8 cellular contexts compared by ENCODE assay signal in genomic region chr3:131361066-131361463, GRCh38. TPM values are rescaled to one million over a fixed set of nuclear protein-coding genes. Genes with fewer than 3 reads are reported as not detected.
DNase-seq lines count a peak whose midpoint lies in the region; ATAC-seq, FAIRE-seq and TF ChIP-seq lines count a peak whose summit lies in the region.
"Not testable (repeated sequence)": the region's sequence is repeated elsewhere in the genome, so short reads cannot be mapped to it uniquely, and the experiment has no call there.

No MANE protein-coding gene starts in this region.

- CTCF ChIA-PET in HCT116 (lab: Charles Lee); naive thymus-derived CD4-positive, alpha-beta T cell (lab: Charles Lee): not testable (repeated sequence)

- H3K9me2 ChIP-seq in HCT116 (ENCODE audit: insufficient read depth) = not testable (repeated sequence)

- H3K27me3 ChIP-seq in HCT116 (ENCODE audit: insufficient read depth, low read length); ectodermal cell (ENCODE audit: control insufficient read depth, insufficient read depth, low read length, poor library complexity, severe bottlenecking); naive thymus-derived CD4-positive, alpha-beta T cell (ENCODE audit: control insufficient read depth in 2 of 2, insufficient read depth in 2 of 2, low read length in 2 of 2); small intestine (ENCODE audit: control insufficient read depth in 2 of 2, insufficient read depth in 2 of 2, low read length in 2 of 2); aorta (ENCODE audit: control insufficient read depth in 1 of 2, insufficient read depth in 2 of 2, low read length in 1 of 2): not testable (repeated sequence)

- H3K79me2 ChIP-seq in HCT116 (ENCODE audit: insufficient read depth, low read length) = peaks cover 17% of the 10 kb centered on the region

- H3K4me1 ChIP-seq in HCT116 (ENCODE audit: control insufficient read depth in 1 of 2, insufficient read depth in 2 of 2, low read length in 2 of 2) = peaks cover 5 to 20% of the 10 kb centered on the region in 2 experiments; a peak in 2 of 4 replicates
- not testable (repeated sequence) for H3K4me1 ChIP-seq in ectodermal cell (ENCODE audit: control insufficient read depth, insufficient read depth, low read length); naive thymus-derived CD4-positive, alpha-beta T cell (ENCODE audit: control insufficient read depth in 2 of 2, insufficient read depth in 2 of 2, low read length in 2 of 2); small intestine (ENCODE audit: control insufficient read depth in 2 of 2, insufficient read depth in 1 of 2, low read depth in 1 of 2, low read length in 1 of 2); aorta (ENCODE audit: control insufficient read depth in 1 of 2, insufficient read depth in 2 of 2, low read length in 2 of 2)

- WGBS in ectodermal cell, 2 experiments = 87 to 90% methylated on average over 7 of the region's 7 CpGs
- 74 to 87% (median 75%) methylated on average over 7 of the region's 7 CpGs for WGBS in small intestine, 3 donors
- 90 to 91% methylated on average over 7 of the region's 7 CpGs for WGBS in aorta, 2 donors

- not testable (repeated sequence) for H3K9me3 Mint-ChIP-seq in activated T-helper 17 cell treated with anti-CD3 and anti-CD28 coated beads, Interleukin-2, amount 50 U/mL, for 72 hours
- H3K9me3 Mint-ChIP-seq in naive thymus-derived CD4-positive, alpha-beta T cell = peaks cover 0 to 16% (median 3%) of the 10 kb centered on the region in 11 donors

- BruUV-seq in HCT116 (replicated peaks; lab: Mats Ljungman, UMichigan) = TSS peak; percentile 65

- RAD21 ChIA-PET in HCT116 (lab: Charles Lee; ENCODE audit: low non-redundant PET in 1 of 2, low total read pairs in 2 of 2, uncharacterized antibody in 2 of 2, unreplicated experiment in 2 of 2) = not testable (repeated sequence)

- peaks cover 33% of the 10 kb centered on the region for H3K27me3 Mint-ChIP-seq in activated T-helper 17 cell treated with anti-CD3 and anti-CD28 coated beads, Interleukin-2, amount 50 U/mL, for 72 hours
- H3K27me3 Mint-ChIP-seq in naive thymus-derived CD4-positive, alpha-beta T cell = peaks cover 42 to 66% (median 49%) of the 10 kb centered on the region in 5 donors

- TF ChIP-seq RAD21 in HCT116 (IDR thresholded peaks at IDR 0.05; ENCODE audit: low read depth) = not testable (repeated sequence)

- not testable (repeated sequence) for FAIRE-seq in RCC 7860 (lab: Jason Lieb, UNC); small intestine (lab: Jason Lieb, UNC)

- TF ChIP-seq CTCF in HCT116 (IDR thresholded peaks at IDR 0.05 in 2 of 3, conservative IDR thresholded peaks at IDR 0.05 in 1 of 3; ENCODE audit: borderline replicate concordance in 1 of 3, insufficient read depth in 1 of 3, low read depth in 2 of 3, low read length in 2 of 3) = not testable (repeated sequence)

- intact Hi-C loops in HCT116 (cut with micrococcal nuclease); naive thymus-derived CD4-positive, alpha-beta T cell (cut with micrococcal nuclease); aorta (cut with DNase I): not testable (repeated sequence)

- not testable (repeated sequence) for DNase-seq in HCT116 (ENCODE audit: low read depth, low spot score); naive thymus-derived CD4-positive, alpha-beta T cell; small intestine
- DNase-seq in RCC 7860 (ENCODE audit: low spot score) (peak; percentile 50), aorta (peak; percentile 69 to 70)

- peak overlapping the region; percentile 88 for H3K9ac ChIP-seq in HCT116 (ENCODE audit: low read length)

- not testable (repeated sequence) for TF ChIP-seq POLR2A in HCT116 (IDR thresholded peaks at IDR 0.05; ENCODE audit: borderline replicate concordance, extremely low read depth, insufficient read depth, insufficient read length)

- H2AFZ ChIP-seq in HCT116 (ENCODE audit: low read depth, low read length, poor library complexity, severe bottlenecking) = not testable (repeated sequence)

- peak overlapping the region; percentile 79 to 82 for H3K4me3 ChIP-seq in HCT116 (replicated peaks in 1 of 2; ENCODE audit: low read depth in 1 of 2, low read length in 2 of 2)
- H3K4me3 ChIP-seq in ectodermal cell (ENCODE audit: insufficient read depth, low read depth, low read length) = peak overlapping the region; percentile 52
- H3K4me3 ChIP-seq in iPS-11a (ENCODE audit: low read depth, low read length) = peak overlapping the region; percentile 34
- H3K4me3 ChIP-seq in naive thymus-derived CD4-positive, alpha-beta T cell (ENCODE audit: low read length); small intestine (ENCODE audit: low read depth in 1 of 2, low read length in 2 of 2); aorta (ENCODE audit: low read length in 2 of 2): not testable (repeated sequence)

- H3K36me3 ChIP-seq in HCT116 (ENCODE audit: control insufficient read depth in 1 of 2, insufficient read depth in 2 of 2, low read length in 2 of 2); ectodermal cell (ENCODE audit: control insufficient read depth, insufficient read depth, low read length); naive thymus-derived CD4-positive, alpha-beta T cell (ENCODE audit: control insufficient read depth in 2 of 3, insufficient read depth in 3 of 3, low read length in 3 of 3); small intestine (ENCODE audit: control insufficient read depth in 2 of 2, insufficient read depth in 2 of 2, low read length in 2 of 2); aorta (ENCODE audit: control insufficient read depth in 1 of 2, insufficient read depth in 2 of 2, low read length in 1 of 2): not testable (repeated sequence)

- not testable (repeated sequence) for H3K27ac ChIP-seq in HCT116 (ENCODE audit: low read depth, low read length); ectodermal cell (ENCODE audit: insufficient read depth, low read depth, low read length, poor library complexity, severe bottlenecking); naive thymus-derived CD4-positive, alpha-beta T cell (ENCODE audit: low read depth, low read length); aorta (ENCODE audit: low read depth in 1 of 2, low read length in 2 of 2)
- H3K27ac ChIP-seq in small intestine (ENCODE audit: low read depth in 1 of 2, low read length in 1 of 2) = peak overlapping the region; percentile 30 to 60

- not testable (repeated sequence) for H4K20me1 ChIP-seq in HCT116 (ENCODE audit: insufficient read depth)

- H3K4me3 Mint-ChIP-seq in activated T-helper 17 cell treated with anti-CD3 and anti-CD28 coated beads, Interleukin-2, amount 50 U/mL, for 72 hours = peak overlapping the region; percentile 75
- peak overlapping the region in 6 of 10 donors; percentile 7 to 84 (median 58) for H3K4me3 Mint-ChIP-seq in naive thymus-derived CD4-positive, alpha-beta T cell

- ATAC-seq in HCT116 = not testable (repeated sequence)
- peak; percentile 27 for ATAC-seq in activated T-helper 17 cell treated with anti-CD3 and anti-CD28 coated beads, Interleukin-2, amount 50 U/mL, for 72 hours (replicated peaks)
- peak; percentile 65 for ATAC-seq in naive thymus-derived CD4-positive, alpha-beta T cell
- peak; percentile 30 for ATAC-seq in aorta (ENCODE audit: low FRiP score)

- H3K9me3 ChIP-seq in HCT116 (ENCODE audit: control insufficient read depth in 1 of 2, insufficient read depth in 1 of 2, low read depth in 1 of 2, low read length in 2 of 2); ectodermal cell (ENCODE audit: control insufficient read depth, low read length); naive thymus-derived CD4-positive, alpha-beta T cell (ENCODE audit: control insufficient read depth in 2 of 3, low read length in 3 of 3); small intestine (ENCODE audit: control insufficient read depth, low read depth); aorta (ENCODE audit: control insufficient read depth, low read length): not testable (repeated sequence)

- H3K4me1 Mint-ChIP-seq in activated T-helper 17 cell treated with anti-CD3 and anti-CD28 coated beads, Interleukin-2, amount 50 U/mL, for 72 hours = not testable (repeated sequence)
- peaks cover 5 to 16% (median 13%) of the 10 kb centered on the region in 7 donors for H3K4me1 Mint-ChIP-seq in naive thymus-derived CD4-positive, alpha-beta T cell

- POLR2A ChIA-PET in HCT116 (lab: Charles Lee) = interaction anchor here (0.8 to 1.7 kb wide), 2 partner anchors 11 to 20 kb away, joined by 3 to 5 read pairs; partner anchors contain the start of gene NUDT16
- POLR2A ChIA-PET in naive thymus-derived CD4-positive, alpha-beta T cell (lab: Charles Lee) = not testable (repeated sequence)

- H3K4me2 ChIP-seq in HCT116 (ENCODE audit: low read length) = peak overlapping the region; percentile 96

- not testable (repeated sequence) for H3K27ac Mint-ChIP-seq in activated T-helper 17 cell treated with anti-CD3 and anti-CD28 coated beads, Interleukin-2, amount 50 U/mL, for 72 hours
- peak overlapping the region in 1 of 9 donors; percentile 30 for H3K27ac Mint-ChIP-seq in naive thymus-derived CD4-positive, alpha-beta T cell

- H3K36me3 Mint-ChIP-seq in activated T-helper 17 cell treated with anti-CD3 and anti-CD28 coated beads, Interleukin-2, amount 50 U/mL, for 72 hours (ENCODE audit: low read depth) = not testable (repeated sequence)
- peaks cover 0 to 13% (median 0%) of the 10 kb centered on the region in 5 donors for H3K36me3 Mint-ChIP-seq in naive thymus-derived CD4-positive, alpha-beta T cell

RNA-seq across cellular contexts. Expression of gene NUDT16, which starts 20.5 kb away (rescaled TPM):
- 9.7 TPM for total RNA-seq in HCT116 (2021; ENCODE audit: unreplicated experiment)
- polyA plus RNA-seq in HCT116 (2012) = 4.9 and 7.5 TPM in 2 replicates
- 1 to 10 TPM; 4.5 to 6.7 TPM for total RNA-seq in activated T-helper 17 cell treated with anti-CD3 and anti-CD28 coated beads, Interleukin-2, amount 50 U/mL, for 72 hours
- 25.6 TPM for polyA plus RNA-seq in ectodermal cell (2013, experiment 1 of 4)
- polyA plus RNA-seq in ectodermal cell (2013, experiment 2 of 4) = 27.9 TPM
- 17.2 TPM for polyA plus RNA-seq in ectodermal cell (2013, experiment 3 of 4)
- polyA plus RNA-seq in ectodermal cell (2013, experiment 4 of 4) = 19.8 TPM
- total RNA-seq in naive thymus-derived CD4-positive, alpha-beta T cell = 10 to 100 TPM in 3 of 5 experiments, 1 to 10 TPM in 2; 7.1 to 14.5 (median 12.9) TPM
- 1 to 10 TPM; 3.2 to 4.1 TPM for polyA plus RNA-seq in naive thymus-derived CD4-positive, alpha-beta T cell
- polyA plus RNA-seq in small intestine = 100 to 1,000 TPM in 1 of 3 donors, 10 to 100 TPM in 2; 34.2 to 115 (median 47.0) TPM
- 10 to 100 TPM; 20.2 to 23.1 TPM for total RNA-seq in aorta
- polyA plus RNA-seq in aorta = 10 to 100 TPM; 23.9 to 40.4 TPM
